In genomic region chr10:37855691-37856090, GRCh38 we compare ENCODE assay signal across 13 cellular contexts. TPM values are rescaled to one million over a fixed set of nuclear protein-coding genes. Genes with fewer than 3 reads are reported as not detected.
DNase-seq lines count a peak whose midpoint lies in the region; ATAC-seq, FAIRE-seq and TF ChIP-seq lines count a peak whose summit lies in the region.
"Had no signal": no experiment of that assay in that cellular context is flagged by ENCODE, and none has a peak within 500 bp of the region (broad histone marks: within the 10 kb centered on the region; RNA-seq: fewer than 3 reads in every experiment).

No MANE protein-coding gene starts in this region.

- H3K4me2 ChIP-seq in A549 (peak overlapping the region; percentile 91), DOHH2 (ENCODE audit: low read length) (peak overlapping the region; percentile 96)

- H3K27ac Mint-ChIP-seq in activated naive CD8-positive, alpha-beta T cell treated with anti-CD3 and anti-CD28 coated beads, Interleukin-2, amount 10 ng/mL, durations not matched to agents 7 days and 5 days, result no peak overlapping the region
- no peak overlapping the region for H3K27ac Mint-ChIP-seq in mesothelial cell of epicardium

- peaks cover 4% of the 10 kb centered on the region for H3K9me3 Mint-ChIP-seq in activated naive CD8-positive, alpha-beta T cell treated with anti-CD3 and anti-CD28 coated beads, Interleukin-2, amount 10 ng/mL, durations not matched to agents 7 days and 5 days
- H3K9me3 Mint-ChIP-seq in mesothelial cell of epicardium, result peaks cover 38% of the 10 kb centered on the region

- H3K27ac ChIP-seq in A549 (no peak overlapping the region), DOHH2 (ENCODE audit: low read depth, low read length) (no peak overlapping the region)

- H4K20me1 ChIP-seq in DOHH2 (ENCODE audit: control insufficient read depth, insufficient read depth, low read depth, low read length), result no peaks in the 10 kb centered on the region

- H3K36me3 ChIP-seq in DOHH2 (ENCODE audit: control insufficient read depth, low read length), result peaks cover 26% of the 10 kb centered on the region

- TF ChIP-seq CTCF in A549 (IDR thresholded peaks at IDR 0.05) (no peak), DOHH2 (IDR thresholded peaks at IDR 0.05; ENCODE audit: low read depth, low read length, poor library complexity, severe bottlenecking) (no peak), mesothelial cell of epicardium (IDR thresholded peaks at IDR 0.05; ENCODE audit: unreplicated experiment) (no peak)

- H3K9me3 ChIP-seq in A549 (peaks cover 9% of the 10 kb centered on the region; the same call in 2 of the 3 replicates), DOHH2 (ENCODE audit: control insufficient read depth, insufficient read depth, low read length) (peaks cover 4% of the 10 kb centered on the region; the same call in 1 of the 2 replicates)

- H3F3A ChIP-seq in DOHH2 (ENCODE audit: control insufficient read depth, insufficient read depth), result no peaks in the 10 kb centered on the region

- H3K4me3 Mint-ChIP-seq in activated naive CD8-positive, alpha-beta T cell treated with anti-CD3 and anti-CD28 coated beads, Interleukin-2, amount 10 ng/mL, durations not matched to agents 7 days and 5 days, result peak overlapping the region; percentile 22
- H3K4me3 Mint-ChIP-seq in mesothelial cell of epicardium, result peak overlapping the region; percentile 86

- H3K9me2 ChIP-seq in DOHH2 (replicated peaks; ENCODE audit: control insufficient read depth, low read length), result no peaks in the 10 kb centered on the region

- DNase-seq in A549 (ENCODE audit: low read depth in 1 of 2, low spot score in 1 of 2) (no peak), mesothelial cell of epicardium (ENCODE audit: low spot score in 2 of 2, unreplicated experiment in 2 of 2) (no peak), NCI-H1417 treated with DMSO at 0.1 percent for 48 hours (lab: John Stamatoyannopoulos, UW) (no peak), germinal center (ENCODE audit: low spot score) (no peak), COR-L47 (lab: John Stamatoyannopoulos, UW) (no peak)
- DNase-seq in activated naive CD8-positive, alpha-beta T cell treated with anti-CD3 and anti-CD28 coated beads, Interleukin-2, amount 10 ng/mL, durations not matched to agents 7 days and 5 days, result no peak
- DNase-seq in stimulated activated CD8-positive, alpha-beta memory T cell treated with anti-CD3 and anti-CD28 coated beads, Interleukin-4, amount 100 ng/mL, for 48 hours, result no peak
- DNase-seq: DMS79, HCEC 1CT, head of caudate nucleus, NCI-H2227 treated with DMSO at 0.1 percent for 48 hours had no signal

- peaks cover 26% of the 10 kb centered on the region for H3K36me3 Mint-ChIP-seq in activated naive CD8-positive, alpha-beta T cell treated with anti-CD3 and anti-CD28 coated beads, Interleukin-2, amount 10 ng/mL, durations not matched to agents 7 days and 5 days
- H3K36me3 Mint-ChIP-seq in mesothelial cell of epicardium, result peaks cover 17% of the 10 kb centered on the region

- H3K79me2 ChIP-seq in DOHH2 (ENCODE audit: control insufficient read depth, low read length), result peaks cover 42% of the 10 kb centered on the region

- no peaks in the 10 kb centered on the region for H3K27me3 ChIP-seq in DOHH2 (ENCODE audit: control insufficient read depth, low read length)

- no peak for FAIRE-seq in A549 (lab: Jason Lieb, UNC)
- FAIRE-seq: TTC549 had no signal

- peaks cover 11% of the 10 kb centered on the region; the same call in 1 of the 3 replicates for H3K4me1 ChIP-seq in A549
- peaks cover 23% of the 10 kb centered on the region for H3K4me1 ChIP-seq in DOHH2 (ENCODE audit: control insufficient read depth, low read length)

- H3K4me3 ChIP-seq in A549 (no peak overlapping the region), DOHH2 (ENCODE audit: low read length) (peak overlapping the region; percentile 98)

- H3K4me1 Mint-ChIP-seq in activated naive CD8-positive, alpha-beta T cell treated with anti-CD3 and anti-CD28 coated beads, Interleukin-2, amount 10 ng/mL, durations not matched to agents 7 days and 5 days, result peaks cover 18% of the 10 kb centered on the region
- peaks cover 22% of the 10 kb centered on the region for H3K4me1 Mint-ChIP-seq in mesothelial cell of epicardium

- POLR2A ChIA-PET in A549 (lab: Yijun Ruan, JAX), result no interaction called here
- POLR2A ChIA-PET in activated naive CD8-positive, alpha-beta T cell treated with anti-CD3 and anti-CD28 coated beads, Interleukin-2, amount 10 ng/mL, durations not matched to agents 7 days and 5 days (lab: Charles Lee), result interaction anchor here (0.7 kb wide), 1 partner anchor 546 kb away, joined by 4 read pairs; no protein-coding TSS in a partner anchor

- WGBS in A549 (ENCODE audit: missing lambda C conversion rate), result 85% methylated on average over 4 of the region's 4 CpGs

- TF ChIP-seq RAD21 in A549 (conservative IDR thresholded peaks at IDR 0.05 in 1 of 2, IDR thresholded peaks at IDR 0.05 in 1 of 2), result no peak

- no peak for TF ChIP-seq EP300 in A549 (IDR thresholded peaks at IDR 0.05)

- no peaks in the 10 kb centered on the region for H3K27me3 Mint-ChIP-seq in activated naive CD8-positive, alpha-beta T cell treated with anti-CD3 and anti-CD28 coated beads, Interleukin-2, amount 10 ng/mL, durations not matched to agents 7 days and 5 days
- H3K27me3 Mint-ChIP-seq in mesothelial cell of epicardium (ENCODE audit: low read depth), result no peaks in the 10 kb centered on the region

- TF ChIP-seq POLR2A in A549 (IDR thresholded peaks at IDR 0.05; ENCODE audit: low read length), result no peak

- no peak for ATAC-seq in A549
- no peak for ATAC-seq in activated naive CD8-positive, alpha-beta T cell treated with anti-CD3 and anti-CD28 coated beads, Interleukin-2, amount 10 ng/mL, durations not matched to agents 7 days and 5 days (ENCODE audit: low read depth)

- CTCF ChIA-PET in A549 (lab: Yijun Ruan, JAX), result no interaction called here

TF ChIP-seq in A549, 52 proteins besides CTCF, POLR2A, EP300 and RAD21 (continues in another document):
- no peak for TF ChIP-seq JUN (IDR thresholded peaks at IDR 0.05)
- no peak for TF ChIP-seq BHLHE40 (IDR thresholded peaks at IDR 0.05; ENCODE audit: low read depth, low read length)
- TF ChIP-seq, protein P1, sequence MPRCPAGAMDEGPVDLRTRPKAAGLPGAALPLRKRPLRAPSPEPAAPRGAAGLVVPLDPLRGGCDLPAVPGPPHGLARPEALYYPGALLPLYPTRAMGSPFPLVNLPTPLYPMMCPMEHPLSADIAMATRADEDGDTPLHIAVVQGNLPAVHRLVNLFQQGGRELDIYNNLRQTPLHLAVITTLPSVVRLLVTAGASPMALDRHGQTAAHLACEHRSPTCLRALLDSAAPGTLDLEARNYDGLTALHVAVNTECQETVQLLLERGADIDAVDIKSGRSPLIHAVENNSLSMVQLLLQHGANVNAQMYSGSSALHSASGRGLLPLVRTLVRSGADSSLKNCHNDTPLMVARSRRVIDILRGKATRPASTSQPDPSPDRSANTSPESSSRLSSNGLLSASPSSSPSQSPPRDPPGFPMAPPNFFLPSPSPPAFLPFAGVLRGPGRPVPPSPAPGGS (IDR thresholded peaks at IDR 0.05), result no peak
- TF ChIP-seq CHD4 (IDR thresholded peaks at IDR 0.05; ENCODE audit: borderline replicate concordance), result no peak
- no peak for TF ChIP-seq POLR2AphosphoS2 (conservative IDR thresholded peaks at IDR 0.05; ENCODE audit: low read length)
- TF ChIP-seq, protein P2, sequence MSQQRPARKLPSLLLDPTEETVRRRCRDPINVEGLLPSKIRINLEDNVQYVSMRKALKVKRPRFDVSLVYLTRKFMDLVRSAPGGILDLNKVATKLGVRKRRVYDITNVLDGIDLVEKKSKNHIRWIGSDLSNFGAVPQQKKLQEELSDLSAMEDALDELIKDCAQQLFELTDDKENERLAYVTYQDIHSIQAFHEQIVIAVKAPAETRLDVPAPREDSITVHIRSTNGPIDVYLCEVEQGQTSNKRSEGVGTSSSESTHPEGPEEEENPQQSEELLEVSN (IDR thresholded peaks at IDR 0.05; ENCODE audit: borderline replicate concordance, low read depth), result no peak
- TF ChIP-seq HDAC2 (IDR thresholded peaks at IDR 0.05), result no peak
- TF ChIP-seq PHF8 (IDR thresholded peaks at IDR 0.05; ENCODE audit: borderline replicate concordance, low read depth), result no peak
- TF ChIP-seq, protein P3, sequence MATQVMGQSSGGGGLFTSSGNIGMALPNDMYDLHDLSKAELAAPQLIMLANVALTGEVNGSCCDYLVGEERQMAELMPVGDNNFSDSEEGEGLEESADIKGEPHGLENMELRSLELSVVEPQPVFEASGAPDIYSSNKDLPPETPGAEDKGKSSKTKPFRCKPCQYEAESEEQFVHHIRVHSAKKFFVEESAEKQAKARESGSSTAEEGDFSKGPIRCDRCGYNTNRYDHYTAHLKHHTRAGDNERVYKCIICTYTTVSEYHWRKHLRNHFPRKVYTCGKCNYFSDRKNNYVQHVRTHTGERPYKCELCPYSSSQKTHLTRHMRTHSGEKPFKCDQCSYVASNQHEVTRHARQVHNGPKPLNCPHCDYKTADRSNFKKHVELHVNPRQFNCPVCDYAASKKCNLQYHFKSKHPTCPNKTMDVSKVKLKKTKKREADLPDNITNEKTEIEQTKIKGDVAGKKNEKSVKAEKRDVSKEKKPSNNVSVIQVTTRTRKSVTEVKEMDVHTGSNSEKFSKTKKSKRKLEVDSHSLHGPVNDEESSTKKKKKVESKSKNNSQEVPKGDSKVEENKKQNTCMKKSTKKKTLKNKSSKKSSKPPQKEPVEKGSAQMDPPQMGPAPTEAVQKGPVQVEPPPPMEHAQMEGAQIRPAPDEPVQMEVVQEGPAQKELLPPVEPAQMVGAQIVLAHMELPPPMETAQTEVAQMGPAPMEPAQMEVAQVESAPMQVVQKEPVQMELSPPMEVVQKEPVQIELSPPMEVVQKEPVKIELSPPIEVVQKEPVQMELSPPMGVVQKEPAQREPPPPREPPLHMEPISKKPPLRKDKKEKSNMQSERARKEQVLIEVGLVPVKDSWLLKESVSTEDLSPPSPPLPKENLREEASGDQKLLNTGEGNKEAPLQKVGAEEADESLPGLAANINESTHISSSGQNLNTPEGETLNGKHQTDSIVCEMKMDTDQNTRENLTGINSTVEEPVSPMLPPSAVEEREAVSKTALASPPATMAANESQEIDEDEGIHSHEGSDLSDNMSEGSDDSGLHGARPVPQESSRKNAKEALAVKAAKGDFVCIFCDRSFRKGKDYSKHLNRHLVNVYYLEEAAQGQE (IDR thresholded peaks at IDR 0.05), result no peak
- TF ChIP-seq TP53 (CRISPR knock-in tag; IDR thresholded peaks at IDR 0.05), result no peak
- no peak for TF ChIP-seq EHF (CRISPR knock-in tag; IDR thresholded peaks at IDR 0.05)
- no peak for TF ChIP-seq ZFP36 (IDR thresholded peaks at IDR 0.05; ENCODE audit: borderline replicate concordance, partially characterized antibody)

RNA-seq across cellular contexts. Expression of gene ZNF248, which starts 1.7 kb away (rescaled TPM):
- polyA plus RNA-seq in A549 (2011; rRNA removed) (13.2 and 13.6 TPM in 2 replicates), A549 (2017; fragmentation: RNase III; extraction: RNeasy Plus Mini Kit Qiagen cat#74134 plus additional on column Dnase treatment) (6.2 to 7.1 TPM (median 6.9 TPM) in 3 replicates)
- 2.8 and 3.6 TPM in 2 replicates for polyA plus RNA-seq in A549 (2012; cell fraction: cytosol; rRNA removed)
- 4.2 and 6.4 TPM in 2 replicates for polyA plus RNA-seq in A549 (2012; cell fraction: nucleus; rRNA removed)
- 7.2 and 10.7 TPM in 2 replicates for polyA minus RNA-seq in A549 (2011; rRNA and poly(A)+ RNA removed)
- total RNA-seq in activated naive CD8-positive, alpha-beta T cell treated with anti-CD3 and anti-CD28 coated beads, Interleukin-2, amount 10 ng/mL, durations not matched to agents 7 days and 5 days, result 10 to 100 TPM; 12.1 to 12.5 TPM
- total RNA-seq in mesothelial cell of epicardium, result 14.5 to 16.3 TPM (median 15.8 TPM) in 3 replicates
